Comparison of ENCODE assay signal across 19 cellular contexts in genomic region chr5:132250547-132250946, GRCh38. TPM values are rescaled to one million over a fixed set of nuclear protein-coding genes. Genes with fewer than 3 reads are reported as not detected.
"Had no signal": no experiment of that assay in that cellular context is flagged by ENCODE, and none has a peak within 500 bp of the region (broad histone marks: within the 10 kb centered on the region; RNA-seq: fewer than 3 reads in every experiment).

No MANE protein-coding gene starts in this region.

- H3K27me3 ChIP-seq: body of pancreas, testis had no signal

- H2AFZ ChIP-seq: parathyroid adenoma had no signal

- H3K4me3 ChIP-seq: body of pancreas, smooth muscle cell, testis had no signal

- H3K27ac ChIP-seq: body of pancreas, parathyroid adenoma, testis had no signal

- H3K9me3 ChIP-seq: body of pancreas, SK-N-SH, testis had no signal

- H3K79me2 ChIP-seq: parathyroid adenoma had no signal

- FAIRE-seq: urothelium cell line had no signal

- DNase-seq: activated CD4-positive, alpha-beta T cell treated with anti-CD3 and anti-CD28 coated beads for 4 hours; activated CD8-positive, alpha-beta T cell treated with anti-CD3 and anti-CD28 coated beads for 36 hours; activated gamma-delta T cell treated with Interleukin-2 at 50 U/mL for 16 hours; activated T-cell treated with anti-CD3 and anti-CD28 coated beads, Interleukin-2, amount 50 U/mL, for 4 hours; amniotic stem cell; cortex of kidney; effector memory CD4-positive, alpha-beta T cell; foreskin melanocyte; immature natural killer cell; naive B cell; SK-N-SH; stimulated activated naive CD8-positive, alpha-beta T cell treated with anti-CD3 and anti-CD28 coated beads, Interleukin-15, amount 100 ng/mL, for 72 hours; T-helper 1 cell; testis had no signal

- H3K9ac ChIP-seq: parathyroid adenoma, SK-N-SH had no signal

- H3K4me2 ChIP-seq: SK-N-SH, smooth muscle cell had no signal

- ATAC-seq: activated CD8-positive, alpha-beta T cell treated with anti-CD3 and anti-CD28 coated beads for 36 hours; activated T-cell treated with anti-CD3 and anti-CD28 coated beads, Interleukin-2, amount 50 U/mL, for 4 hours; body of pancreas; left lobe of liver; stimulated activated naive CD8-positive, alpha-beta T cell treated with anti-CD3 and anti-CD28 coated beads, Interleukin-15, amount 100 ng/mL, for 72 hours had no signal

RNA-seq across cellular contexts. Expression of gene PDLIM4, which starts 6.9 kb away (rescaled TPM):
- total RNA-seq: activated CD8-positive, alpha-beta T cell treated with anti-CD3 and anti-CD28 coated beads for 36 hours had no signal
- polyA plus RNA-seq: immature natural killer cell had no signal

RNA-seq across cellular contexts. Expression of gene SLC22A4, which starts 43.6 kb away (rescaled TPM):
- total RNA-seq: body of pancreas had no signal
- polyA plus RNA-seq: immature natural killer cell had no signal
